ENCODE assay signal across 1 cellular context in genomic region chr22:29610780-29611179, GRCh38.
TF ChIP-seq lines count a peak whose summit lies in the region.

No MANE protein-coding gene starts in this region.

TF ChIP-seq in K562, 482 proteins besides CTCF, POLR2A, EP300 and RAD21:
- no peak for TF ChIP-seq ZNF57 (CRISPR knock-in tag; IDR thresholded peaks at IDR 0.05)
- TF ChIP-seq ZNF324 (CRISPR knock-in tag; IDR thresholded peaks at IDR 0.05): peak; percentile 55; the same call in 1 of the 2 replicates
